Comparison of ENCODE assay signal across 20 cellular contexts in genomic region chr12:50160643-50161042, GRCh38. TPM values are rescaled to one million over a fixed set of nuclear protein-coding genes. Genes with fewer than 3 reads are reported as not detected.
A peak's percentile ranks its signal among the peaks of the same experiment; 100 is the strongest.
DNase-seq lines count a peak whose midpoint lies in the region; ATAC-seq and TF ChIP-seq lines count a peak whose summit lies in the region.
"Had no signal": no experiment of that assay in that cellular context is flagged by ENCODE, and none has a peak within 500 bp of the region (broad histone marks: within the 10 kb centered on the region; RNA-seq: fewer than 3 reads in every experiment).

No MANE protein-coding gene starts in this region.

- no peak overlapping the region for H3K4me3 Mint-ChIP-seq in activated naive CD4-positive, alpha-beta T cell treated with anti-CD3 and anti-CD28 coated beads, Interleukin-2, amount 50 U/mL, for 24 hours
- H3K4me3 Mint-ChIP-seq in effector memory CD8-positive, alpha-beta T cell, result no peak overlapping the region
- H3K4me3 Mint-ChIP-seq in natural killer cell, result no peak overlapping the region
- H3K4me3 Mint-ChIP-seq: HFFc6 had no signal

- no peaks in the 10 kb centered on the region for H3K9me3 Mint-ChIP-seq in activated naive CD4-positive, alpha-beta T cell treated with anti-CD3 and anti-CD28 coated beads, Interleukin-2, amount 50 U/mL, for 24 hours
- no peaks in the 10 kb centered on the region for H3K9me3 Mint-ChIP-seq in effector memory CD8-positive, alpha-beta T cell
- H3K9me3 Mint-ChIP-seq in natural killer cell, result no peaks in the 10 kb centered on the region
- H3K9me3 Mint-ChIP-seq: HFFc6 had no signal

- no peak for TF ChIP-seq RAD21 in neural cell (conservative IDR thresholded peaks at IDR 0.05)

- H3K9me3 ChIP-seq in HEK293 (ENCODE audit: control insufficient read depth, insufficient read depth, low read depth, low read length) (no peaks in the 10 kb centered on the region), neural cell (ENCODE audit: low read length) (no peaks in the 10 kb centered on the region)
- H3K9me3 ChIP-seq: A549, SJCRH30 had no signal

- intact Hi-C loops in natural killer cell (cut with micrococcal nuclease), result no loop called here

- H3F3A ChIP-seq in neural cell (ENCODE audit: insufficient read depth, low read length, poor library complexity, severe bottlenecking), result no peaks in the 10 kb centered on the region

- no peaks in the 10 kb centered on the region for H3K27me3 ChIP-seq in neural cell (ENCODE audit: insufficient read depth, low read depth, low read length)
- H3K27me3 ChIP-seq: SJCRH30 had no signal

- ATAC-seq in effector memory CD8-positive, alpha-beta T cell (replicated peaks), result no peak
- ATAC-seq in natural killer cell (no peak), HG02588 (IDR thresholded peaks at IDR 0.05; ENCODE audit: unreplicated experiment) (no peak)
- ATAC-seq: A549 had no signal

- no peak overlapping the region for H2AFZ ChIP-seq in neural cell (ENCODE audit: low read depth, low read length)

- H3K27ac ChIP-seq in HEK293 (ENCODE audit: extremely low read depth, low read depth, low read length), result no peak overlapping the region
- H3K27ac ChIP-seq in neural cell (ENCODE audit: low read length), result peak overlapping the region; percentile 23
- H3K27ac ChIP-seq: A549, SJCRH30 had no signal

- TF ChIP-seq EP300 in neural cell (conservative IDR thresholded peaks at IDR 0.05; ENCODE audit: poor library complexity, severe bottlenecking), result no peak

- H3K4me3 ChIP-seq in HEK293 (ENCODE audit: low read depth, low read length) (no peak overlapping the region), neural cell (ENCODE audit: low read length) (no peak overlapping the region)
- H3K4me3 ChIP-seq: A549, SJCRH30 had no signal

- no peaks in the 10 kb centered on the region for H3K27me3 Mint-ChIP-seq in activated naive CD4-positive, alpha-beta T cell treated with anti-CD3 and anti-CD28 coated beads, Interleukin-2, amount 50 U/mL, for 24 hours
- H3K27me3 Mint-ChIP-seq in effector memory CD8-positive, alpha-beta T cell, result no peaks in the 10 kb centered on the region
- no peaks in the 10 kb centered on the region for H3K27me3 Mint-ChIP-seq in natural killer cell (ENCODE audit: low read depth in 2 of 2)

- no peaks in the 10 kb centered on the region for H4K20me1 ChIP-seq in neural cell (ENCODE audit: insufficient read depth)

- H3K4me1 ChIP-seq in HEK293 (ENCODE audit: control insufficient read depth, insufficient read depth, low read length), result peaks cover 3% of the 10 kb centered on the region; the same call in 1 of the 2 replicates
- H3K4me1 ChIP-seq: SJCRH30 had no signal

- peaks cover 4% of the 10 kb centered on the region for H3K36me3 Mint-ChIP-seq in activated naive CD4-positive, alpha-beta T cell treated with anti-CD3 and anti-CD28 coated beads, Interleukin-2, amount 50 U/mL, for 24 hours
- peaks cover 10% of the 10 kb centered on the region for H3K36me3 Mint-ChIP-seq in effector memory CD8-positive, alpha-beta T cell (ENCODE audit: insufficient read depth)
- no peaks in the 10 kb centered on the region for H3K36me3 Mint-ChIP-seq in natural killer cell

- peaks cover 43% of the 10 kb centered on the region for H3K4me1 Mint-ChIP-seq in activated naive CD4-positive, alpha-beta T cell treated with anti-CD3 and anti-CD28 coated beads, Interleukin-2, amount 50 U/mL, for 24 hours
- peaks cover 12 to 36% of the 10 kb centered on the region in 2 donors for H3K4me1 Mint-ChIP-seq in effector memory CD8-positive, alpha-beta T cell (ENCODE audit: low read depth in 2 of 2)
- peaks cover 10 to 26% of the 10 kb centered on the region in 2 donors for H3K4me1 Mint-ChIP-seq in natural killer cell

- H3K79me2 ChIP-seq in neural cell (replicated peaks; ENCODE audit: insufficient read depth, low read length), result peaks cover 43% of the 10 kb centered on the region

- no peak for TF ChIP-seq CTCF in HEK293 (tag by site-specific recombination; IDR thresholded peaks at IDR 0.05)
- TF ChIP-seq CTCF in neural cell (IDR thresholded peaks at IDR 0.05; ENCODE audit: poor library complexity, severe bottlenecking), result no peak
- TF ChIP-seq CTCF in natural killer cell (IDR thresholded peaks at IDR 0.05), result no peak

- CTCF ChIA-PET in HEK293 (lab: Yijun Ruan, JAX), result interaction anchor here (0.6 to 1.6 kb wide), 6 partner anchors 10 to 90 kb away, joined by 3 to 4 read pairs (median 4); partner anchors contain the start of gene COX14

- H3K9ac ChIP-seq in neural cell (ENCODE audit: low read length), result no peak overlapping the region

- peak overlapping the region; percentile 20 for H3K27ac Mint-ChIP-seq in activated naive CD4-positive, alpha-beta T cell treated with anti-CD3 and anti-CD28 coated beads, Interleukin-2, amount 50 U/mL, for 24 hours
- peak overlapping the region; percentile 64 to 71 for H3K27ac Mint-ChIP-seq in effector memory CD8-positive, alpha-beta T cell
- H3K27ac Mint-ChIP-seq in natural killer cell, result peak overlapping the region in 1 of 2 donors; percentile 1
- H3K27ac Mint-ChIP-seq: HFFc6 had no signal

- H3K9me2 ChIP-seq in neural cell (ENCODE audit: insufficient read depth, low read length), result no peaks in the 10 kb centered on the region

- POLR2A ChIA-PET in HEK293 (lab: Yijun Ruan, JAX), result no interaction called here

- no peak overlapping the region for H3K4me2 ChIP-seq in neural cell (ENCODE audit: low read length)
- H3K4me2 ChIP-seq: A549 had no signal

- H3K36me3 ChIP-seq in HEK293 (ENCODE audit: control insufficient read depth in 2 of 2, insufficient read depth in 1 of 2, low read length in 2 of 2) (no peaks in the 10 kb centered on the region; a peak in 1 of 3 replicates), neural cell (ENCODE audit: insufficient read depth, low read length) (no peaks in the 10 kb centered on the region)

- no peak for DNase-seq in activated naive CD4-positive, alpha-beta T cell treated with Interleukin-2 at 50 U/mL for 16 hours
- no peak for DNase-seq in effector memory CD8-positive, alpha-beta T cell
- no peak for DNase-seq in natural killer cell
- DNase-seq in activated CD8-positive, alpha-beta memory T cell treated with anti-CD3 and anti-CD28 coated beads for 24 hours, result no peak
- DNase-seq: C1 segment of cervical spinal cord, COR-L47, DMS 273 treated with DMSO at 0.1 percent for 48 hours, DND-41, HFFc6, KBM-7, NCI-H1694 treated with DMSO at 0.1 percent for 48 hours, NCI-H226, NCI-H524 treated with DMSO at 0.1 percent for 48 hours, SJCRH30 had no signal

TF ChIP-seq in HEK293, 187 proteins besides CTCF, POLR2A, EP300 and RAD21:
- TF ChIP-seq ZNF37A (tag by site-specific recombination; IDR thresholded peaks at IDR 0.05), result no peak
- TF ChIP-seq SCRT2 (tag by site-specific recombination; IDR thresholded peaks at IDR 0.05), result peak; percentile 79
- TF ChIP-seq SCRT1 (tag by site-specific recombination; IDR thresholded peaks at IDR 0.05; ENCODE audit: borderline replicate concordance), result peak; percentile 71; the same call in 1 of the 2 replicates
TF ChIP-seq in HEK293: peak in this region for 2.

TF ChIP-seq in neural cell, 6 proteins besides CTCF, POLR2A, EP300 and RAD21:
- TF ChIP-seq REST (IDR thresholded peaks at IDR 0.05; ENCODE audit: borderline replicate concordance) (no peak), TAF1 (IDR thresholded peaks at IDR 0.05; ENCODE audit: low read depth) (no peak), EZH2 (IDR thresholded peaks at IDR 0.05; ENCODE audit: borderline replicate concordance, insufficient read depth, low read length, poor library complexity, severe bottlenecking) (no peak), MXI1 (conservative IDR thresholded peaks at IDR 0.05; ENCODE audit: poor library complexity, severe bottlenecking) (no peak), POLR2AphosphoS5 (IDR thresholded peaks at IDR 0.05) (no peak)

RNA-seq across cellular contexts. Expression of gene CERS5, which starts 6.5 kb away (rescaled TPM):
- polyA plus RNA-seq in neural cell, result 463 and 470 TPM in 2 replicates
- 133 and 152 TPM in 2 replicates for polyA minus RNA-seq in neural cell
- total RNA-seq in natural killer cell, result 10 to 100 TPM; 69.9 to 81.2 (median 75.8) TPM

RNA-seq across cellular contexts. Expression of gene COX14, which starts 48.6 kb away (rescaled TPM):
- polyA plus RNA-seq in neural cell, result 73.4 and 79.3 TPM in 2 replicates
- polyA minus RNA-seq in neural cell, result 15.6 and 17.0 TPM in 2 replicates
- total RNA-seq in natural killer cell, result 10 to 100 TPM; 32.8 to 42.6 (median 36.7) TPM

RNA-seq across cellular contexts. Expression of gene GPD1, which starts 56.8 kb away (rescaled TPM):
- 1.5 and 4.0 TPM in 2 replicates for polyA plus RNA-seq in neural cell
- polyA minus RNA-seq in neural cell, result 0.58 TPM in 1 of 2 replicates, not detected in the other
- under 1 TPM in 1 of 3 donors, not detected in 2; 0.65 TPM for total RNA-seq in natural killer cell
- total RNA-seq: G401 had no signal
